19 cellular contexts compared by ENCODE assay signal in the genomic region with DNA sequence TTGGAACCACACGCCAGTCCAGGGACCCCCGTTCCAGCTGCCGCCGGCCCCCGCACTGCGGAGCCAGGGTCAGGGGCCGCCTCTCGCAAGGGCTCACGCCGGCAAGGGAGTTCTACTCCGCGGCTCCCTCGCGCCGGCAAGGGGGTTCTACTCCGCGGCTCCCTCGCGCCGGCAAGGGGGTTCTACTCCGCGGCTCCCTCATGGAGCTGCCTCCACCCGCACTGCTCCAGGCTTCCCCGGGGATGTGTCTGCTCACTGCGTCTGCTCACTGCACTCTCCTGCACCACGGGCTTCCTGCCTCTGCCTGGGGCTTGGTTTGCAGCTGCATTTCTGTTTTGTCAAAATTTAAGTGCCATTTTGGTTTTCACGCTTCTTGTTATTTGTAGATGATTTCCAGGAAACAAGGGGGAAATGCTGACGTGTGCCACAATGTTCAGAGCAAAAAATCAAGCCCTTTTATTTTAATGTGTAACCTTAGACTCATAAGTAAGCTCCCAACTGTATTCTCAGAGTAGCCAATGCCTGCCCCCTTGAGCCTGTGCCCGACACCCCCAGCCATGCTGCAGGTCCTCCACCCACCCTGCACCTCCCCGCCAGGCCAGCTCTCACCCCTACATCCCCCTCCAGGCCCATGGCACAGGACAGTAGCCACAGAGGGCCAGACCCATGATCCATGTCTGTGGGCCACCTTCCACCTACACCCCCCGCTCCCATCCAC.
A peak's percentile ranks its signal among the peaks of the same experiment; 100 is the strongest.
DNase-seq lines count a peak whose midpoint lies in the region; ATAC-seq, FAIRE-seq and TF ChIP-seq lines count a peak whose summit lies in the region.
"Had no signal": no experiment of that assay in that cellular context is flagged by ENCODE, and none has a peak within 500 bp of the region (broad histone marks: within the 10 kb centered on the region; RNA-seq: fewer than 3 reads in every experiment).

No MANE protein-coding gene starts in this region.

- no peak overlapping the region for H2BK12ac ChIP-seq in H1 (ENCODE audit: low read depth, low read length)

- no peaks in the 10 kb centered on the region for H4K20me1 ChIP-seq in H1 (replicated peaks in 1 of 2; ENCODE audit: control insufficient read depth in 1 of 2, insufficient read depth in 2 of 2, low read length in 2 of 2)

- H4K5ac ChIP-seq in H1 (ENCODE audit: insufficient read length, low read depth, low read length): no peak overlapping the region

- H3K27ac ChIP-seq in right atrium auricular region (no peak overlapping the region), H1 (ENCODE audit: low read depth, low read length) (no peak overlapping the region)
- H3K27ac ChIP-seq: breast epithelium, SJCRH30, suprapubic skin had no signal

- no peak overlapping the region for H3K56ac ChIP-seq in H1 (replicated peaks; ENCODE audit: insufficient read length, low read depth, low read length)

- no peak for TF ChIP-seq RAD21 in H1 (IDR thresholded peaks at IDR 0.05 in 1 of 2, conservative IDR thresholded peaks at IDR 0.05 in 1 of 2; ENCODE audit: low read depth in 2 of 2, low read length in 2 of 2)

- no peak overlapping the region for H2BK120ac ChIP-seq in H1 (replicated peaks; ENCODE audit: low read depth, low read length)

- no peak overlapping the region for H3K4me2 ChIP-seq in H1 (ENCODE audit: insufficient read depth in 1 of 2, low read depth in 2 of 2, low read length in 2 of 2)

- no peak overlapping the region for H3K18ac ChIP-seq in H1 (ENCODE audit: extremely low read depth, low read length)

- no peak overlapping the region for H3K23ac ChIP-seq in H1 (ENCODE audit: insufficient read length)

- H2BK5ac ChIP-seq in H1 (ENCODE audit: low read depth, low read length): no peak overlapping the region

- H3K4me1 ChIP-seq in right atrium auricular region: peaks cover 0 to 5% of the 10 kb centered on the region in 2 donors
- H3K4me1 ChIP-seq in H1 (replicated peaks in 1 of 4; ENCODE audit: control insufficient read depth in 3 of 4, insufficient read depth in 4 of 4, low read length in 3 of 4): no peaks in the 10 kb centered on the region; a peak in 1 of 7 replicates
- H3K4me1 ChIP-seq: breast epithelium, HAP-1, SJCRH30, suprapubic skin had no signal

- peak overlapping the region; percentile 66 for H3K4me3 Mint-ChIP-seq in activated CD8-positive, alpha-beta T cell treated with anti-CD3 and anti-CD28 coated beads, Interleukin-2, amount 10 ng/mL, durations not matched to agents 7 days and 5 days
- H3K4me3 Mint-ChIP-seq in stimulated activated naive CD8-positive, alpha-beta T cell treated with anti-CD3 and anti-CD28 coated beads, Interleukin-15, amount 100 ng/mL, for 72 hours: peak overlapping the region; percentile 51 to 58
- H3K4me3 Mint-ChIP-seq in HFFc6: no peak overlapping the region
- H3K4me3 Mint-ChIP-seq: endodermal cell, memory B cell had no signal

- TF ChIP-seq CTCF in right atrium auricular region (IDR thresholded peaks at IDR 0.05) (no peak), H1 (IDR thresholded peaks at IDR 0.05; ENCODE audit: control extremely low read depth in 1 of 3, insufficient read depth in 1 of 3, low read depth in 1 of 3, low read length in 3 of 3) (no peak), HFFc6 (IDR thresholded peaks at IDR 0.05) (no peak)

- CTCF ChIA-PET in activated CD8-positive, alpha-beta T cell treated with anti-CD3 and anti-CD28 coated beads, Interleukin-2, amount 10 ng/mL, durations not matched to agents 7 days and 5 days (lab: Charles Lee): interaction anchor here (0.7 to 1.3 kb wide), 3 partner anchors 47 to 65 kb away, joined by 3 to 4 read pairs (median 3); no protein-coding TSS in a partner anchor
- CTCF ChIA-PET in H1 (lab: Charles Lee; ENCODE audit: partially characterized antibody): no interaction called here

- H3K79me2 ChIP-seq in H1 (ENCODE audit: control insufficient read depth in 1 of 2, insufficient read depth in 2 of 2, low read length in 2 of 2): no peaks in the 10 kb centered on the region

- no peaks in the 10 kb centered on the region for H3K27me3 Mint-ChIP-seq in activated CD8-positive, alpha-beta T cell treated with anti-CD3 and anti-CD28 coated beads, Interleukin-2, amount 10 ng/mL, durations not matched to agents 7 days and 5 days (ENCODE audit: low read depth)
- no peaks in the 10 kb centered on the region for H3K27me3 Mint-ChIP-seq in stimulated activated naive CD8-positive, alpha-beta T cell treated with anti-CD3 and anti-CD28 coated beads, Interleukin-15, amount 100 ng/mL, for 72 hours
- no peaks in the 10 kb centered on the region for H3K27me3 Mint-ChIP-seq in HFFc6 (ENCODE audit: insufficient read depth)
- H3K27me3 Mint-ChIP-seq: memory B cell had no signal

- no peak for TF ChIP-seq POLR2A in H1 (IDR thresholded peaks at IDR 0.05; ENCODE audit: control extremely low read depth in 1 of 2, low read depth in 2 of 2, low read length in 2 of 2)

- no peak overlapping the region for H4K91ac ChIP-seq in H1 (replicated peaks; ENCODE audit: insufficient read length, low read length)

- H3K14ac ChIP-seq in H1 (ENCODE audit: insufficient read length): no peak overlapping the region

- TF ChIP-seq EP300 in H1 (IDR thresholded peaks at IDR 0.05; ENCODE audit: borderline replicate concordance in 1 of 2, low read depth in 2 of 2, low read length in 2 of 2): no peak

- POLR2A ChIA-PET in activated CD8-positive, alpha-beta T cell treated with anti-CD3 and anti-CD28 coated beads, Interleukin-2, amount 10 ng/mL, durations not matched to agents 7 days and 5 days (lab: Charles Lee): no interaction called here
- POLR2A ChIA-PET in H1 (lab: Charles Lee; ENCODE audit: partially characterized antibody): interaction anchor here (0.7 kb wide), 1 partner anchor 110 kb away, joined by 3 read pairs; no protein-coding TSS in a partner anchor

- H2AK5ac ChIP-seq in H1 (ENCODE audit: low read depth, low read length): no peak overlapping the region

- H3K4me1 Mint-ChIP-seq in activated CD8-positive, alpha-beta T cell treated with anti-CD3 and anti-CD28 coated beads, Interleukin-2, amount 10 ng/mL, durations not matched to agents 7 days and 5 days (ENCODE audit: low read depth): peaks cover 36% of the 10 kb centered on the region
- H3K4me1 Mint-ChIP-seq in stimulated activated naive CD8-positive, alpha-beta T cell treated with anti-CD3 and anti-CD28 coated beads, Interleukin-15, amount 100 ng/mL, for 72 hours: peaks cover 29% of the 10 kb centered on the region
- H3K4me1 Mint-ChIP-seq in HFFc6 (ENCODE audit: low read depth): no peaks in the 10 kb centered on the region
- H3K4me1 Mint-ChIP-seq: endodermal cell, memory B cell had no signal

- no peaks in the 10 kb centered on the region for H3K9me3 Mint-ChIP-seq in activated CD8-positive, alpha-beta T cell treated with anti-CD3 and anti-CD28 coated beads, Interleukin-2, amount 10 ng/mL, durations not matched to agents 7 days and 5 days (ENCODE audit: insufficient read depth)
- no peaks in the 10 kb centered on the region for H3K9me3 Mint-ChIP-seq in stimulated activated naive CD8-positive, alpha-beta T cell treated with anti-CD3 and anti-CD28 coated beads, Interleukin-15, amount 100 ng/mL, for 72 hours
- H3K9me3 Mint-ChIP-seq in HFFc6: no peaks in the 10 kb centered on the region
- H3K9me3 Mint-ChIP-seq: endodermal cell, memory B cell had no signal

- WGBS in H1 (ENCODE audit: extremely low coverage in 1 of 2, insufficient coverage in 1 of 2, insufficient read length in 1 of 2, insufficient replicate concordance in 2 of 2, low coverage in 1 of 2, low lambda C conversion rate in 2 of 2, missing lambda C conversion rate in 1 of 2), 2 experiments: 91% methylated on average over 16 of the region's 31 CpGs; no CpG with 5 or more reads in 1 of the 2 experiments

- no peak overlapping the region for H3K4ac ChIP-seq in H1 (replicated peaks; ENCODE audit: insufficient read length, low read depth, low read length)

- H3K4me3 ChIP-seq in right atrium auricular region (no peak overlapping the region), H1 (ENCODE audit: extremely low read depth in 1 of 4, insufficient read depth in 2 of 4, low read depth in 3 of 4, low read length in 4 of 4) (no peak overlapping the region)
- H3K4me3 ChIP-seq: breast epithelium, HAP-1, SJCRH30, suprapubic skin had no signal

- FAIRE-seq in H1 (lab: Jason Lieb, UNC): no peak
- FAIRE-seq: small intestine, TTC549 had no signal

- peaks cover 19% of the 10 kb centered on the region for H3K36me3 Mint-ChIP-seq in activated CD8-positive, alpha-beta T cell treated with anti-CD3 and anti-CD28 coated beads, Interleukin-2, amount 10 ng/mL, durations not matched to agents 7 days and 5 days (ENCODE audit: low read depth)
- H3K36me3 Mint-ChIP-seq in HFFc6 (ENCODE audit: low read depth): peaks cover 4% of the 10 kb centered on the region; the same call in 1 of the 2 replicates

- H3K79me1 ChIP-seq in H1 (ENCODE audit: low read depth, low read length): no peaks in the 10 kb centered on the region; the same call in 1 of the 2 replicates

- H2BK20ac ChIP-seq in H1 (ENCODE audit: low read length): no peak overlapping the region

- intact Hi-C loops in left ventricle myocardium superior (cut with micrococcal nuclease): no loop called here

- H3K27ac Mint-ChIP-seq in activated CD8-positive, alpha-beta T cell treated with anti-CD3 and anti-CD28 coated beads, Interleukin-2, amount 10 ng/mL, durations not matched to agents 7 days and 5 days: peak overlapping the region; percentile 99
- peak overlapping the region; percentile 47 to 91 for H3K27ac Mint-ChIP-seq in stimulated activated naive CD8-positive, alpha-beta T cell treated with anti-CD3 and anti-CD28 coated beads, Interleukin-15, amount 100 ng/mL, for 72 hours
- no peak overlapping the region for H3K27ac Mint-ChIP-seq in HFFc6
- H3K27ac Mint-ChIP-seq: endodermal cell, memory B cell had no signal

- no peak overlapping the region for H3K9ac ChIP-seq in H1 (replicated peaks in 1 of 4; ENCODE audit: extremely low read depth in 1 of 4, low read depth in 3 of 4, low read length in 3 of 4)

- DNase-seq in left ventricle myocardium superior (peak; percentile 23), right atrium auricular region (ENCODE audit: low spot score) (no peak), H1 (ENCODE audit: low read depth in 1 of 2, low spot score in 2 of 2) (no peak), NCI-H82 (lab: John Stamatoyannopoulos, UW) (no peak), GDM1 (lab: John Stamatoyannopoulos, UW) (no peak), HFFc6 (no peak)
- peak; percentile 78 for DNase-seq in activated CD8-positive, alpha-beta T cell treated with anti-CD3 and anti-CD28 coated beads, Interleukin-2, amount 10 ng/mL, durations not matched to agents 7 days and 5 days
- DNase-seq in stimulated activated naive CD8-positive, alpha-beta T cell treated with anti-CD3 and anti-CD28 coated beads, Interleukin-15, amount 100 ng/mL, for 72 hours: peak; percentile 23 to 36
- DNase-seq: AML-193, DMS79 treated with DMSO at 0.1 percent for 48 hours, endodermal cell, NCI-H1092, SJCRH30, small intestine had no signal

- no peaks in the 10 kb centered on the region for H3K36me3 ChIP-seq in right atrium auricular region
- no peaks in the 10 kb centered on the region for H3K36me3 ChIP-seq in H1 (ENCODE audit: control insufficient read depth in 2 of 4, insufficient read depth in 4 of 4, low read length in 3 of 4)
- H3K36me3 ChIP-seq: breast epithelium, HAP-1, SJCRH30, suprapubic skin had no signal

- no peaks in the 10 kb centered on the region; the same call in 1 of the 2 replicates for H3K23me2 ChIP-seq in H1 (ENCODE audit: low read depth, low read length)

- H2AFZ ChIP-seq in H1 (ENCODE audit: low read length): no peak overlapping the region

- H4K8ac ChIP-seq in H1 (ENCODE audit: extremely low read depth, insufficient read depth, low read length): peak overlapping the region; percentile 68

- H3K27me3 ChIP-seq in right atrium auricular region (no peaks in the 10 kb centered on the region), H1 (replicated peaks in 1 of 4; ENCODE audit: control insufficient read depth in 3 of 4, extremely low read depth in 1 of 4, insufficient read depth in 3 of 4, low read length in 3 of 4) (no peaks in the 10 kb centered on the region)
- H3K27me3 ChIP-seq: breast epithelium, SJCRH30, suprapubic skin had no signal

- H2BK15ac ChIP-seq in H1 (ENCODE audit: low read length): no peak overlapping the region

- H3K9me3 ChIP-seq in right atrium auricular region (no peaks in the 10 kb centered on the region), H1 (ENCODE audit: insufficient read depth in 2 of 2, low read depth in 1 of 2, low read length in 1 of 2) (no peaks in the 10 kb centered on the region)
- H3K9me3 ChIP-seq: breast epithelium, HAP-1, SJCRH30, suprapubic skin had no signal

- no peak for ATAC-seq in left ventricle myocardium superior
- ATAC-seq in activated CD8-positive, alpha-beta T cell treated with anti-CD3 and anti-CD28 coated beads, Interleukin-2, amount 10 ng/mL, durations not matched to agents 7 days and 5 days: peak; percentile 85
- peak; percentile 70 for ATAC-seq in stimulated activated naive CD8-positive, alpha-beta T cell treated with anti-CD3 and anti-CD28 coated beads, Interleukin-15, amount 100 ng/mL, for 72 hours

Comparison
In these comparisons a context has a peak if more than half of its experiments do, and no peak if none do; other contexts are left out.
1. DNase-seq: peak in left ventricle myocardium superior (single experiment), activated CD8-positive, alpha-beta T cell treated with anti-CD3 and anti-CD28 coated beads, Interleukin-2, amount 10 ng/mL, durations not matched to agents 7 days and 5 days (single experiment) and stimulated activated naive CD8-positive, alpha-beta T cell treated with anti-CD3 and anti-CD28 coated beads, Interleukin-15, amount 100 ng/mL, for 72 hours (2 of 2); none in right atrium auricular region (single experiment), H1 (0 of 2), NCI-H82 (single experiment), GDM1 (single experiment) and HFFc6 (single experiment).